9 cellular contexts compared by ENCODE assay signal in the genomic region with DNA sequence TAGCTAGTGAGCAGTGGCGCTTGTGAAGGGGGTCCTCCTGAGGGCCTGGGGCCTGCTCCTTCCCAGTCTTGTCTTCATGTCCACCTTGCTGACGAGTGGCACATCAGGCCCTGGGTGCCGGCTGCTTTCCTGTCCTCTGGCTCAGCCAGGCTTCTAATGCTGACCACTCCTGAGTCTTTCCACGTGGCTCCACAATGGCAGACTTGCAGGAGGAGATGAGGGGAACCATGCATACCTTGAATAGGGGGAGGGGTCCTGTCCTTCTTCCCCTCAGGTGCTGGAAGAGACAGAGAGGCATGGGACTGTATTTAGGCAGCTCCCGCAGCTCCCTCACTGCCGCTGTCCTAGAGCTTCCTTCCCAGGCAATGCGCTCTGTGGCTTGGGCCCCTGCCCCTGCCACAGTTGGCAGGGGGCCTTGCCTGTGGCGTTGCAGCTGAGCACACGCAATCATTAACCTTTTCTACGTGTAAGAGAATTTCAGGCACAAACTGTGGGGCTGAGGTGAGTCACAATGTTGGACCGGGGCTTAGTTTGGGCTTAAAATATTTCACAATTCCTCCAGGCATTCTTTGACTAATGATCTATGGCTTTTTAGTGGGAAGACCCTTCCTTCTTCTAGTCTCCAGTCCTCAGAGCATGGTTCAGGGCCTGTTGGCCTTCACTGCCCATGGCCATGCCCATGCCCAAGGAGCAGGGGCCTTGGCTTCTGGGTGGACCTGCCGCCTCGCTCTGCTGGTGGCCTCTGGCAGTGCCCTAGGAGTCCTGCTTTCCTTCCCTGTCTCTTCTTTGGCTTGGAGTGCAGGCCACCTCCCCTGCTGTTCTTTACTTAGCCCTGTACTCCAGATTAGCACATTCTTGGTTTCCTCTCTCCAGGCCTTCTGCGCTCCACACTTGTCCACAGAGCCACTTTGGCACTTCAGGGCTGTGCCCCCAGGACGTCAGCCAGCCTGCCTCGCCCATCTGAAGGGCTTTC. TPM values are rescaled to one million over a fixed set of nuclear protein-coding genes. Genes with fewer than 3 reads are reported as not detected.
DNase-seq lines count a peak whose midpoint lies in the region; ATAC-seq, FAIRE-seq and TF ChIP-seq lines count a peak whose summit lies in the region.
"Had no signal": no experiment of that assay in that cellular context is flagged by ENCODE, and none has a peak within 500 bp of the region (broad histone marks: within the 10 kb centered on the region; RNA-seq: fewer than 3 reads in every experiment).

No MANE protein-coding gene starts in this region.

- H3K27me3 ChIP-seq in keratinocyte (ENCODE audit: control insufficient read depth, extremely low read depth, insufficient read depth, low read length) (no peaks in the 10 kb centered on the region), suprapubic skin (no peaks in the 10 kb centered on the region)

- H3K9me1 ChIP-seq in keratinocyte (ENCODE audit: control insufficient read depth, extremely low read depth, insufficient read depth, low read length) = peaks cover 15% of the 10 kb centered on the region

- 44% methylated on average over 11 of the region's 16 CpGs for WGBS in suprapubic skin

- peaks cover 79% of the 10 kb centered on the region for H3K79me2 ChIP-seq in keratinocyte (ENCODE audit: control insufficient read depth, insufficient read depth, low read length)

- no peak overlapping the region for H2AFZ ChIP-seq in keratinocyte (ENCODE audit: control insufficient read depth, low read length)

- TF ChIP-seq EP300 in suprapubic skin (IDR thresholded peaks at IDR 0.05) = no peak

- no peak for ATAC-seq in HG02840 (IDR thresholded peaks at IDR 0.05; ENCODE audit: low FRiP score, unreplicated experiment)

- H3K4me2 ChIP-seq in keratinocyte (ENCODE audit: control insufficient read depth, extremely low read depth, insufficient read depth, low read depth, low read length) = peak overlapping the region; percentile 64

- H4K20me1 ChIP-seq in keratinocyte (ENCODE audit: control insufficient read depth, extremely low read depth, insufficient read depth, low read length) = peaks cover 40% of the 10 kb centered on the region

- FAIRE-seq in HTR-8/SVneo (lab: Jason Lieb, UNC) (no peak), keratinocyte (lab: Jason Lieb, UNC) (no peak)

- H3K27ac ChIP-seq in keratinocyte (ENCODE audit: control insufficient read depth, insufficient read depth, low read length) (peak overlapping the region; percentile 12), suprapubic skin (peak overlapping the region; percentile 73)

- H3K4me1 ChIP-seq in keratinocyte (ENCODE audit: control insufficient read depth, extremely low read depth, insufficient read depth, low read length) = peaks cover 15% of the 10 kb centered on the region
- peaks cover 48% of the 10 kb centered on the region for H3K4me1 ChIP-seq in suprapubic skin

- H3K4me3 ChIP-seq in astrocyte of the spinal cord (ENCODE audit: low read depth, low read length) (no peak overlapping the region), keratinocyte (ENCODE audit: control insufficient read depth in 2 of 3, extremely low read depth in 1 of 3, insufficient read depth in 2 of 3, low read depth in 1 of 3, low read length in 3 of 3) (no peak overlapping the region), suprapubic skin (no peak overlapping the region)

- no peak for TF ChIP-seq POLR2A in suprapubic skin (IDR thresholded peaks at IDR 0.05)

- dilution Hi-C loops in keratinocyte (cut with MboI; ENCODE audit: extremely low pct_ligation_motif_present, low sequenced_read_pairs) = no loop called here

- no peak for TF ChIP-seq CTCF in astrocyte of the spinal cord (IDR thresholded peaks at IDR 0.05; ENCODE audit: low read depth, low read length)
- TF ChIP-seq CTCF in keratinocyte (optimal IDR thresholded peaks at IDR 0.05 in 1 of 3, IDR thresholded peaks at IDR 0.05 in 1 of 3, conservative IDR thresholded peaks at IDR 0.05 in 1 of 3; ENCODE audit: extremely low read depth in 1 of 3, insufficient read depth in 2 of 3, low read length in 3 of 3) = no peak
- TF ChIP-seq CTCF in suprapubic skin (IDR thresholded peaks at IDR 0.05) = no peak

- H3K9ac ChIP-seq in keratinocyte (ENCODE audit: control insufficient read depth, extremely low read depth, insufficient read depth, low read length) = no peak overlapping the region

- H3K9me3 ChIP-seq in keratinocyte (ENCODE audit: control insufficient read depth, low read depth, low read length) (no peaks in the 10 kb centered on the region), suprapubic skin (no peaks in the 10 kb centered on the region)

- peak; percentile 19 for DNase-seq in HTR-8/SVneo (ENCODE audit: insufficient read length, low spot score)
- DNase-seq in astrocyte of the spinal cord (ENCODE audit: low read depth, low spot score) = peak; percentile 87
- peak; percentile 48 for DNase-seq in keratinocyte (ENCODE audit: low read depth, low spot score)
- peak in 1 of 2 donors; percentile 70 for DNase-seq in suprapubic skin (ENCODE audit: low spot score in 2 of 2)
- no peak for DNase-seq in NCI-H2081 (lab: John Stamatoyannopoulos, UW)
- DNase-seq in NCI-H1930 (lab: John Stamatoyannopoulos, UW) = no peak
- DNase-seq: NCI-H1694 had no signal

- peaks cover 0 to 3% of the 10 kb centered on the region in 2 experiments for H3K36me3 ChIP-seq in keratinocyte (ENCODE audit: control insufficient read depth in 2 of 2, extremely low read depth in 1 of 2, insufficient read depth in 2 of 2, low read length in 2 of 2)
- H3K36me3 ChIP-seq in suprapubic skin = peaks cover 3% of the 10 kb centered on the region

- in situ Hi-C loops in astrocyte of the spinal cord (cut with HindIII; ENCODE audit: low sequenced_read_pairs) = no loop called here

RNA-seq across cellular contexts. Expression of a gene that starts 39.1 kb away (rescaled TPM):
- polyA plus RNA-seq in keratinocyte = 41.5 to 67.0 TPM (median 42.1 TPM) in 3 replicates
- 21.7 TPM for polyA plus RNA-seq in keratinocyte (2011; ENCODE audit: low read depth)
- 60.1 and 61.0 TPM in 2 replicates for polyA plus RNA-seq in keratinocyte (2011; cell fraction: cytosol; rRNA removed)
- 49.3 and 51.2 TPM in 2 replicates for polyA plus RNA-seq in keratinocyte (2011; cell fraction: nucleus; rRNA removed)
- 44.0 and 47.9 TPM in 2 replicates for polyA plus RNA-seq in keratinocyte (2012; ENCODE audit: low replicate concordance)
- 52.2 to 83.1 TPM (median 53.9 TPM) in 3 replicates for polyA minus RNA-seq in keratinocyte
- 45.8 TPM for polyA minus RNA-seq in keratinocyte (2011; cell fraction: cytosol; rRNA and poly(A)+ RNA removed)
- 18.9 and 26.6 TPM in 2 replicates for polyA minus RNA-seq in keratinocyte (2011; cell fraction: nucleus; rRNA and poly(A)+ RNA removed)
- 10 to 100 TPM; 38.0 to 72.3 (median 62.4) TPM for total RNA-seq in suprapubic skin

RNA-seq across cellular contexts. Expression of a gene that starts 46.8 kb away (rescaled TPM):
- polyA plus RNA-seq in keratinocyte = not detected in 3 replicates
- polyA plus RNA-seq in keratinocyte (2011; ENCODE audit: low read depth) = not detected
- not detected in 2 replicates for polyA plus RNA-seq in keratinocyte (2011; cell fraction: cytosol; rRNA removed)
- not detected in 2 replicates for polyA plus RNA-seq in keratinocyte (2011; cell fraction: nucleus; rRNA removed)
- not detected in 2 replicates for polyA plus RNA-seq in keratinocyte (2012; ENCODE audit: low replicate concordance)
- not detected in 3 replicates for polyA minus RNA-seq in keratinocyte
- not detected for polyA minus RNA-seq in keratinocyte (2011; cell fraction: cytosol; rRNA and poly(A)+ RNA removed)
- polyA minus RNA-seq in keratinocyte (2011; cell fraction: nucleus; rRNA and poly(A)+ RNA removed) = not detected in 2 replicates
- not detected for total RNA-seq in suprapubic skin
- total RNA-seq: activated CD8-positive, alpha-beta memory T cell treated with anti-CD3 and anti-CD28 coated beads for 36 hours had no signal

RNA-seq across cellular contexts. Expression of a gene that starts 48.5 kb away (rescaled TPM):
- polyA plus RNA-seq in keratinocyte = not detected in 3 replicates
- not detected for polyA plus RNA-seq in keratinocyte (2011; ENCODE audit: low read depth)
- not detected in 2 replicates for polyA plus RNA-seq in keratinocyte (2011; cell fraction: cytosol; rRNA removed)
- not detected in 2 replicates for polyA plus RNA-seq in keratinocyte (2011; cell fraction: nucleus; rRNA removed)
- polyA plus RNA-seq in keratinocyte (2012; ENCODE audit: low replicate concordance) = not detected in 2 replicates
- not detected in 3 replicates for polyA minus RNA-seq in keratinocyte
- not detected for polyA minus RNA-seq in keratinocyte (2011; cell fraction: cytosol; rRNA and poly(A)+ RNA removed)
- not detected in 2 replicates for polyA minus RNA-seq in keratinocyte (2011; cell fraction: nucleus; rRNA and poly(A)+ RNA removed)
- 1 to 10 TPM in 2 of 4 donors, under 1 TPM in 1, not detected in 1; 0.49 to 1.6 (median 1.0) TPM for total RNA-seq in suprapubic skin

Comparison
In these comparisons a context has a peak if more than half of its experiments do, and no peak if none do; other contexts are left out.
1. DNase-seq: peak in HTR-8/SVneo (single experiment), astrocyte of the spinal cord (single experiment) and keratinocyte (single experiment); none in NCI-H2081 (0 of 2) and NCI-H1930 (0 of 2).